In the genomic region with DNA sequence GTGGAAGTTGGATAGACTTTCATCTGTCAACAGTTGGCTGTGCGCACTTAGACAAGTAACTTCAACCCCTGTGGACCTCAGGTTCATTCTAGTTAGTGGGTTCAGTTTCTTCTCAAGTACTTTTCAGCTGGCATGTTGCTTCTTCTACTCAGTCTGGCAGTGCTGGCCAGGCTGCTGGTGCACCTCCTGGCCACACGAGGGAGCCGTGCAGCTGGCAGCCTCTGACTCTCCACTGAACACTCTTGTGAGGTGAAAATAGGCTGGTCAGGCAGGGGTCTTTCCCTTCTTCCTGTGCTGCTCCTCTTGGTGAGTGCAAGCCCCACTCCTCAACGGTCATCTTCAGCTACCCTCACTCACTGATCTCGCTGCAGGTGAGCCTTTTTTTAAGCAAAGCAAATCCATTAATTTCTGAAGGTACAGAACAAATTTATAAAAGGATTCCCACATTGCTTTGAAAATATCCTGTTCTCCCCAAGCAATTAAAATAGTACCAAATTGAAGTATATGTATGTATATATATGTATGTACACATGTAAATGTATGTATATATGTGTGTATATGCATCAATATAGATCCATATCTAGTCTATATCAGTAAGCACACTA, we compare ENCODE assay signal across 8 cellular contexts. TPM values are rescaled to one million over a fixed set of nuclear protein-coding genes. Genes with fewer than 3 reads are reported as not detected.
A peak's percentile ranks its signal among the peaks of the same experiment; 100 is the strongest.
DNase-seq lines count a peak whose midpoint lies in the region; ATAC-seq and TF ChIP-seq lines count a peak whose summit lies in the region.

No MANE protein-coding gene starts in this region.

- POLR2A ChIA-PET in AG04450 (lab: Yijun Ruan, JAX): no interaction called here

- CTCF ChIA-PET in AG04450 (lab: Charles Lee): interaction anchor here (0.6 to 3.3 kb wide), 19 partner anchors 9 to 657 kb away, joined by 3 to 48 read pairs (median 4); no protein-coding TSS in a partner anchor

- no peaks in the 10 kb centered on the region for H3K4me1 ChIP-seq in transverse colon

- H3K9me3 ChIP-seq in AG04450 (ENCODE audit: control insufficient read depth, insufficient read depth, low read length): no peaks in the 10 kb centered on the region
- no peaks in the 10 kb centered on the region for H3K9me3 ChIP-seq in transverse colon

- in situ Hi-C loops in transverse colon (cut with MboI; ENCODE audit: low pct_ligation_motif_present in 1 of 4, low pct_unique_long_range_greater_than_20kb in 1 of 4, low sequenced_read_pairs in 3 of 4): loop anchor here in 3 of 4 donors (10.0 to 25.0 kb wide), 2 partner anchors 160 to 168 kb away; no protein-coding TSS in a partner anchor

- DNase-seq in AG04450 (ENCODE audit: low read depth, low spot score): no peak
- DNase-seq in NOMO-1 treated with dmso at 0.1 percent for 144 hours (lab: John Stamatoyannopoulos, UW; ENCODE audit: unreplicated experiment): peak; percentile 27
- DNase-seq in activated T-cell treated with anti-CD3 and anti-CD28 coated beads, Interleukin-2, amount 50 U/mL, for 1 hour: peak; percentile 66
- peak; percentile 13 for DNase-seq in fibroblast of gingiva (ENCODE audit: low read depth)
- peak in 42 of 56 donors; percentile 0 to 59 (median 10) for DNase-seq in nucleus accumbens (lab: John Stamatoyannopoulos, UW)
- DNase-seq in transverse colon: peak; percentile 53

- TF ChIP-seq POLR2A in GM18505 (IDR thresholded peaks at IDR 0.05; ENCODE audit: borderline replicate concordance, extremely low read depth, insufficient read depth, insufficient read length) (no peak), transverse colon (IDR thresholded peaks at IDR 0.05) (no peak)

- H3K4me3 ChIP-seq in AG04450 (ENCODE audit: low read depth, low read length): no peak overlapping the region
- no peak overlapping the region for H3K4me3 ChIP-seq in transverse colon

- intact Hi-C loops in transverse colon (cut with DNase I; ENCODE audit: low total_unique reads): no loop called here

- H3K27ac ChIP-seq in AG04450 (ENCODE audit: low read depth, low read length) (no peak overlapping the region), transverse colon (no peak overlapping the region)

- H3K27me3 ChIP-seq in AG04450 (ENCODE audit: control insufficient read depth, insufficient read depth, low read length): peaks cover 4% of the 10 kb centered on the region
- no peaks in the 10 kb centered on the region for H3K27me3 ChIP-seq in transverse colon

- peak; percentile 91 for ATAC-seq in GM18505 (IDR thresholded peaks at IDR 0.05; ENCODE audit: unreplicated experiment)
- peak; percentile 63 for ATAC-seq in HG03066 (IDR thresholded peaks at IDR 0.05; ENCODE audit: low read depth, unreplicated experiment)

- no peaks in the 10 kb centered on the region for H3K36me3 ChIP-seq in transverse colon

- peak; percentile 84 for TF ChIP-seq CTCF in AG04450 (IDR thresholded peaks at IDR 0.05; ENCODE audit: low read depth, low read length)
- peak; percentile 46 to 95 (median 69) for TF ChIP-seq CTCF in transverse colon (IDR thresholded peaks at IDR 0.05)

- no peak for TF ChIP-seq EP300 in transverse colon (IDR thresholded peaks at IDR 0.05; ENCODE audit: low read depth)

- WGBS in transverse colon (ENCODE audit: low coverage in 1 of 2), 2 donors: 21% methylated on average over 5 of the region's 5 CpGs; no CpG with 5 or more reads in 1 of the 2 donors

RNA-seq across cellular contexts. Expression of a gene that starts 30.6 kb away (rescaled TPM):
- polyA plus RNA-seq in AG04450 (2011; rRNA removed): not detected in 2 replicates
- polyA minus RNA-seq in AG04450 (2011; rRNA and poly(A)+ RNA removed): not detected in 2 replicates
- 10 to 100 TPM in 3 of 4 donors, 1 to 10 TPM in 1; 2.8 to 27.3 (median 17.3) TPM for total RNA-seq in transverse colon
